ENCODE assay signal across 8 cellular contexts in genomic region chr20:64101731-64102621, GRCh38.
DNase-seq lines count a peak whose midpoint lies in the region; ATAC-seq and TF ChIP-seq lines count a peak whose summit lies in the region.

No MANE protein-coding gene starts in this region.

- H3K4me1 Mint-ChIP-seq in dendritic cell treated with granulocyte-macrophage colony-stimulating factor and Interleukin-4, amounts not matched to agents 40 ng/mL and 50 ng/mL, for 4 days (ENCODE audit: low read depth): no peaks in the 10 kb centered on the region

- H2AFZ ChIP-seq in Loucy (ENCODE audit: low read length): peak overlapping the region; percentile 95

- no peak for ATAC-seq in HG02970 (IDR thresholded peaks at IDR 0.05; ENCODE audit: low FRiP score, unreplicated experiment)

- peak overlapping the region; percentile 94 for H3K4me2 ChIP-seq in Loucy (ENCODE audit: low read depth, low read length, poor library complexity, severe bottlenecking)

- H3K9me2 ChIP-seq in Loucy (replicated peaks; ENCODE audit: low read depth, low read length): no peaks in the 10 kb centered on the region

- H3K27me3 Mint-ChIP-seq in dendritic cell treated with granulocyte-macrophage colony-stimulating factor and Interleukin-4, amounts not matched to agents 40 ng/mL and 50 ng/mL, for 4 days: peaks cover 51% of the 10 kb centered on the region

- TF ChIP-seq CTCF in Loucy (conservative IDR thresholded peaks at IDR 0.05; ENCODE audit: low read length): peak; percentile 84

- H3K4me3 Mint-ChIP-seq in dendritic cell treated with granulocyte-macrophage colony-stimulating factor and Interleukin-4, amounts not matched to agents 40 ng/mL and 50 ng/mL, for 4 days: peak overlapping the region; percentile 10

- H3F3A ChIP-seq in Loucy (ENCODE audit: low read depth): no peaks in the 10 kb centered on the region

- H3K27ac Mint-ChIP-seq in dendritic cell treated with granulocyte-macrophage colony-stimulating factor and Interleukin-4, amounts not matched to agents 40 ng/mL and 50 ng/mL, for 4 days: no peak overlapping the region

- H3K79me2 ChIP-seq in Loucy (ENCODE audit: insufficient read depth, low read length): no peaks in the 10 kb centered on the region

- H3K9ac ChIP-seq in Loucy (ENCODE audit: low read depth, low read length, poor library complexity, severe bottlenecking) (peak overlapping the region; percentile 75), subcutaneous abdominal adipose tissue (ENCODE audit: low read length in 5 of 5) (no peak overlapping the region)

- peak overlapping the region; percentile 76 for H3K4me3 ChIP-seq in Loucy (ENCODE audit: low read length, poor library complexity, severe bottlenecking)
- H3K4me3 ChIP-seq in subcutaneous abdominal adipose tissue (ENCODE audit: low read depth in 1 of 5, low read length in 5 of 5): peak overlapping the region in 3 of 5 donors; percentile 27 to 53 (median 28)

- H3K27ac ChIP-seq in subcutaneous abdominal adipose tissue (ENCODE audit: low read depth, low read length): no peak overlapping the region

- no peaks in the 10 kb centered on the region for H3K27me3 ChIP-seq in Loucy (ENCODE audit: insufficient read depth, low read length, poor library complexity, severe bottlenecking)
- H3K27me3 ChIP-seq in subcutaneous abdominal adipose tissue (ENCODE audit: control insufficient read depth in 5 of 5, insufficient read depth in 4 of 5, low read length in 5 of 5): peaks cover 5 to 47% (median 39%) of the 10 kb centered on the region in 5 donors

- H3K9me3 ChIP-seq in Loucy (ENCODE audit: insufficient read depth, low read depth, low read length): no peaks in the 10 kb centered on the region
- H3K9me3 ChIP-seq in subcutaneous abdominal adipose tissue (ENCODE audit: control insufficient read depth in 5 of 5, low read length in 5 of 5): no peaks in the 10 kb centered on the region

- H3K36me3 ChIP-seq in Loucy (ENCODE audit: insufficient read depth, low read length): no peaks in the 10 kb centered on the region
- H3K36me3 ChIP-seq in subcutaneous abdominal adipose tissue (ENCODE audit: control insufficient read depth in 5 of 5, insufficient read depth in 5 of 5, low read length in 5 of 5): peaks cover 0 to 17% (median 10%) of the 10 kb centered on the region in 5 donors

- DNase-seq in DMS79 (lab: John Stamatoyannopoulos, UW) (peak; percentile 65), midbrain (lab: John Stamatoyannopoulos, UW) (peak; percentile 13), NCI-H446 treated with DMSO at 0.1 percent for 48 hours (lab: John Stamatoyannopoulos, UW) (no peak)
- peak; percentile 60 to 61 for DNase-seq in activated CD4-positive, alpha-beta T cell treated with anti-CD3 and anti-CD28 coated beads for 24 hours (ENCODE audit: low read depth in 2 of 2)

- H3K4me1 ChIP-seq in Loucy (ENCODE audit: insufficient read depth, low read length, poor library complexity, severe bottlenecking) (peaks cover 23% of the 10 kb centered on the region), subcutaneous abdominal adipose tissue (ENCODE audit: control insufficient read depth in 5 of 5, insufficient read depth in 5 of 5, low read length in 5 of 5) (peaks cover 0 to 11% (median 7%) of the 10 kb centered on the region in 5 donors)

- intact Hi-C loops in dendritic cell treated with granulocyte-macrophage colony-stimulating factor and Interleukin-4, amounts not matched to agents 40 ng/mL and 50 ng/mL, for 4 days (cut with micrococcal nuclease): no loop called here

- peaks cover 3% of the 10 kb centered on the region for H3K9me3 Mint-ChIP-seq in dendritic cell treated with granulocyte-macrophage colony-stimulating factor and Interleukin-4, amounts not matched to agents 40 ng/mL and 50 ng/mL, for 4 days

- no peaks in the 10 kb centered on the region for H4K20me1 ChIP-seq in Loucy (ENCODE audit: insufficient read depth, low read length, poor library complexity, severe bottlenecking)

- H3K36me3 Mint-ChIP-seq in dendritic cell treated with granulocyte-macrophage colony-stimulating factor and Interleukin-4, amounts not matched to agents 40 ng/mL and 50 ng/mL, for 4 days (ENCODE audit: low read depth): peaks cover 30% of the 10 kb centered on the region
